ENCODE assay signal across 8 cellular contexts in genomic region chr17:5419356-5419958, GRCh38. TPM values are rescaled to one million over a fixed set of nuclear protein-coding genes. Genes with fewer than 3 reads are reported as not detected.
DNase-seq lines count a peak whose midpoint lies in the region; ATAC-seq, FAIRE-seq and TF ChIP-seq lines count a peak whose summit lies in the region.

NUP88 (minus strand) TSS chr17:5419662; CDS start chr17:5419650, 12 bp downstream.

- H2BK120ac ChIP-seq in H1 (replicated peaks; ENCODE audit: low read depth, low read length) = peak within 1 kb of the TSS; percentile 58
- peak within 1 kb of the TSS; percentile 45 for H2BK120ac ChIP-seq in mesenchymal stem cell (ENCODE audit: low read depth, low read length)

- H3K4me3 ChIP-seq in H1 (ENCODE audit: extremely low read depth in 1 of 4, insufficient read depth in 2 of 4, low read depth in 3 of 4, low read length in 4 of 4) = peak within 1 kb of the TSS; percentile 67 to 99 (median 97)
- peak within 1 kb of the TSS; percentile 86 to 92 for H3K4me3 ChIP-seq in mesenchymal stem cell (ENCODE audit: insufficient read depth in 1 of 2, low read depth in 1 of 2, low read length in 2 of 2)

- peak within 1 kb of the TSS; percentile 83 for H3K56ac ChIP-seq in H1 (replicated peaks; ENCODE audit: insufficient read length, low read depth, low read length)

- H3K9me3 ChIP-seq in H1 (ENCODE audit: insufficient read depth in 2 of 2, low read depth in 1 of 2, low read length in 1 of 2) (no peaks in the 10 kb centered on the region), mesenchymal stem cell (ENCODE audit: control insufficient read depth, low read length) (no peaks in the 10 kb centered on the region)

- H2BK12ac ChIP-seq in H1 (ENCODE audit: low read depth, low read length) (peak within 1 kb of the TSS; percentile 98), mesenchymal stem cell (ENCODE audit: low read length in 2 of 2) (peak within 1 kb of the TSS in 1 of 2 experiments; percentile 10)

- FAIRE-seq in HTR-8/SVneo (lab: Jason Lieb, UNC) (peak; percentile 96), H1 (lab: Jason Lieb, UNC) (peak; percentile 70)

- TF ChIP-seq CTCF in H1 (IDR thresholded peaks at IDR 0.05; ENCODE audit: control extremely low read depth in 1 of 3, insufficient read depth in 1 of 3, low read depth in 1 of 3, low read length in 3 of 3) = no peak

- no peak within 1 kb of the TSS for H2BK20ac ChIP-seq in H1 (ENCODE audit: low read length)

- H3K4me2 ChIP-seq in H1 (ENCODE audit: insufficient read depth in 1 of 2, low read depth in 2 of 2, low read length in 2 of 2) (peak within 1 kb of the TSS; percentile 55 to 94), mesenchymal stem cell (ENCODE audit: low read length, poor library complexity, severe bottlenecking) (peak within 1 kb of the TSS; percentile 94)

- peak within 1 kb of the TSS; percentile 96 for H2BK5ac ChIP-seq in H1 (ENCODE audit: low read depth, low read length)
- peak within 1 kb of the TSS; percentile 76 for H2BK5ac ChIP-seq in mesenchymal stem cell (ENCODE audit: low read depth, low read length, poor library complexity, severe bottlenecking)

- H3K27ac ChIP-seq in H1 (ENCODE audit: low read depth, low read length) (peak within 1 kb of the TSS; percentile 95), mesenchymal stem cell (ENCODE audit: low read length, poor library complexity, severe bottlenecking) (peak within 1 kb of the TSS; percentile 83)

- H2AK5ac ChIP-seq in H1 (ENCODE audit: low read depth, low read length) (no peak within 1 kb of the TSS; the same call in 1 of the 2 replicates), mesenchymal stem cell (ENCODE audit: low read length, severe bottlenecking) (no peak within 1 kb of the TSS)

- peak; percentile 77 for ATAC-seq in GM21367 (IDR thresholded peaks at IDR 0.05; ENCODE audit: unreplicated experiment)

- peak within 1 kb of the TSS; percentile 84 for H4K5ac ChIP-seq in H1 (ENCODE audit: insufficient read length, low read depth, low read length)

- CTCF ChIA-PET in H1 (lab: Charles Lee; ENCODE audit: partially characterized antibody) = interaction anchor here (1.8 kb wide), 1 partner anchor 12 kb away, joined by 7 read pairs; no protein-coding TSS in a partner anchor

- H2BK15ac ChIP-seq in H1 (ENCODE audit: low read length) (no peak within 1 kb of the TSS; the same call in 1 of the 2 replicates), mesenchymal stem cell (ENCODE audit: low read depth, poor library complexity, severe bottlenecking) (peak within 1 kb of the TSS; percentile 75)

- H3K4ac ChIP-seq in H1 (replicated peaks; ENCODE audit: insufficient read length, low read depth, low read length) (peak within 1 kb of the TSS; percentile 27), mesenchymal stem cell (ENCODE audit: low read depth in 1 of 2, low read length in 2 of 2) (peak within 1 kb of the TSS; percentile 36 to 75)

- peaks cover 4% of the 10 kb centered on the region in 2 experiments for H4K20me1 ChIP-seq in H1 (replicated peaks in 1 of 2; ENCODE audit: control insufficient read depth in 1 of 2, insufficient read depth in 2 of 2, low read length in 2 of 2)

- TF ChIP-seq POLR2A in H1 (IDR thresholded peaks at IDR 0.05; ENCODE audit: control extremely low read depth in 1 of 2, low read depth in 2 of 2, low read length in 2 of 2) = peak; percentile 67 to 94

- TF ChIP-seq RAD21 in H1 (IDR thresholded peaks at IDR 0.05 in 1 of 2, conservative IDR thresholded peaks at IDR 0.05 in 1 of 2; ENCODE audit: low read depth in 2 of 2, low read length in 2 of 2) = no peak

- H3K23me2 ChIP-seq in H1 (ENCODE audit: low read depth, low read length) = peaks cover 5% of the 10 kb centered on the region

- peak; percentile 95 for DNase-seq in COLO829 (ENCODE audit: low spot score)
- peak; percentile 99 for DNase-seq in HTR-8/SVneo (ENCODE audit: insufficient read length, low spot score)
- DNase-seq in NOMO-1 treated with dmso at 0.1 percent for 144 hours (lab: John Stamatoyannopoulos, UW; ENCODE audit: unreplicated experiment) = peak; percentile 98
- DNase-seq in activated CD8-positive, alpha-beta memory T cell treated with anti-CD3 and anti-CD28 coated beads for 48 hours (ENCODE audit: low read depth in 2 of 3, low spot score in 2 of 3) = peak; percentile 66 to 93 (median 89)
- peak; percentile 91 to 93 for DNase-seq in H1 (ENCODE audit: low read depth in 1 of 2, low spot score in 2 of 2)
- DNase-seq in mesenchymal stem cell = peak; percentile 99
- DNase-seq in stimulated activated CD8-positive, alpha-beta memory T cell treated with anti-CD3 and anti-CD28 coated beads, Interleukin-12 subunit alpha, Interleukin-12 subunit beta, amount 100 ng/mL, for 4 hours (ENCODE audit: low read depth) = peak; percentile 92

- H3K14ac ChIP-seq in H1 (ENCODE audit: insufficient read length) (no peak within 1 kb of the TSS), mesenchymal stem cell (ENCODE audit: low read length in 2 of 2) (peak within 1 kb of the TSS in 1 of 2 experiments; percentile 57)

- TF ChIP-seq EP300 in H1 (IDR thresholded peaks at IDR 0.05; ENCODE audit: borderline replicate concordance in 1 of 2, low read depth in 2 of 2, low read length in 2 of 2) = no peak

- H3K27me3 ChIP-seq in H1 (replicated peaks in 1 of 4; ENCODE audit: control insufficient read depth in 3 of 4, extremely low read depth in 1 of 4, insufficient read depth in 3 of 4, low read length in 3 of 4) (no peaks in the 10 kb centered on the region), mesenchymal stem cell (ENCODE audit: control insufficient read depth in 1 of 2, insufficient read depth in 1 of 2, low read length in 2 of 2) (no peaks in the 10 kb centered on the region)

- H3K18ac ChIP-seq in H1 (ENCODE audit: extremely low read depth, low read length) = peak within 1 kb of the TSS; percentile 97; the same call in 1 of the 2 replicates
- peak within 1 kb of the TSS; percentile 58 to 86 for H3K18ac ChIP-seq in mesenchymal stem cell (ENCODE audit: low read depth in 1 of 2, low read length in 2 of 2)

- H4K8ac ChIP-seq in H1 (ENCODE audit: extremely low read depth, insufficient read depth, low read length) (peak within 1 kb of the TSS; percentile 99; the same call in 1 of the 2 replicates), mesenchymal stem cell (ENCODE audit: low read length) (peak within 1 kb of the TSS; percentile 78)

- peaks cover 17 to 59% (median 31%) of the 10 kb centered on the region in 4 experiments for H3K36me3 ChIP-seq in H1 (ENCODE audit: control insufficient read depth in 2 of 4, insufficient read depth in 4 of 4, low read length in 3 of 4)
- peaks cover 33 to 45% of the 10 kb centered on the region in 2 experiments for H3K36me3 ChIP-seq in mesenchymal stem cell (ENCODE audit: control insufficient read depth in 1 of 2, insufficient read depth in 2 of 2, low read depth in 1 of 2, low read length in 2 of 2)

- H3K4me1 ChIP-seq in H1 (replicated peaks in 1 of 4; ENCODE audit: control insufficient read depth in 3 of 4, insufficient read depth in 4 of 4, low read length in 3 of 4) = peaks cover 0 to 4% (median 2%) of the 10 kb centered on the region in 4 experiments; a peak in 3 of 7 replicates
- H3K4me1 ChIP-seq in mesenchymal stem cell (ENCODE audit: control insufficient read depth, insufficient read depth, low read depth, low read length) = peaks cover 13% of the 10 kb centered on the region

- peaks cover 9% of the 10 kb centered on the region; the same call in 1 of the 2 replicates for H3K79me1 ChIP-seq in H1 (ENCODE audit: low read depth, low read length)
- H3K79me1 ChIP-seq in mesenchymal stem cell (replicated peaks; ENCODE audit: low read length, poor library complexity, severe bottlenecking) = peaks cover 23% of the 10 kb centered on the region

- H3K9ac ChIP-seq in H1 (replicated peaks in 1 of 4; ENCODE audit: extremely low read depth in 1 of 4, low read depth in 3 of 4, low read length in 3 of 4) = peak within 1 kb of the TSS; percentile 92 to 99 (median 98)
- H3K9ac ChIP-seq in mesenchymal stem cell (ENCODE audit: low read length) = peak within 1 kb of the TSS; percentile 97

- peaks cover 23 to 72% of the 10 kb centered on the region in 2 experiments for H3K79me2 ChIP-seq in H1 (ENCODE audit: control insufficient read depth in 1 of 2, insufficient read depth in 2 of 2, low read length in 2 of 2)

- H3K23ac ChIP-seq in H1 (ENCODE audit: insufficient read length) = no peak within 1 kb of the TSS
- H3K23ac ChIP-seq in mesenchymal stem cell (ENCODE audit: low read length in 2 of 2) = no peak within 1 kb of the TSS

- H2AFZ ChIP-seq in H1 (ENCODE audit: low read length) (peak within 1 kb of the TSS; percentile 100), mesenchymal stem cell (ENCODE audit: low read depth, low read length) (peak within 1 kb of the TSS; percentile 95)

- WGBS in H1 (ENCODE audit: extremely low coverage in 1 of 2, insufficient coverage in 1 of 2, insufficient read length in 1 of 2, insufficient replicate concordance in 2 of 2, low coverage in 1 of 2, low lambda C conversion rate in 2 of 2, missing lambda C conversion rate in 1 of 2), 2 experiments = 1% methylated on average over 48 of the region's 49 CpGs; no CpG with 5 or more reads in 1 of the 2 experiments
- WGBS in mesenchymal stem cell = under 1% methylated on average over 49 of the region's 49 CpGs

- POLR2A ChIA-PET in H1 (lab: Charles Lee; ENCODE audit: partially characterized antibody) = interaction anchor here (0.7 to 11.3 kb wide), 21 partner anchors 8 to 84 kb away, joined by 3 to 225 read pairs (median 5); partner anchors contain the start of genes C1QBP, DERL2, DHX33 and MIS12

- H4K91ac ChIP-seq in H1 (replicated peaks; ENCODE audit: insufficient read length, low read length) = peak within 1 kb of the TSS; percentile 96
- H4K91ac ChIP-seq in mesenchymal stem cell (ENCODE audit: low read length) = peak within 1 kb of the TSS; percentile 37

TF ChIP-seq in H1, 55 proteins besides CTCF, POLR2A, EP300 and RAD21 (continues in another document):
- TF ChIP-seq SRF (IDR thresholded peaks at IDR 0.05; ENCODE audit: low read depth, low read length) = no peak
- no peak for TF ChIP-seq KDM4A (IDR thresholded peaks at IDR 0.05; ENCODE audit: low read depth, low read length, severe bottlenecking)

RNA-seq across cellular contexts. Expression of gene NUP88, which starts in this region (rescaled TPM):
- total RNA-seq in H1 (2021; fragmentation: NEBNext Ultra II Directional; extraction: Animal tissue kit (Norgen Biotek cat#: 25700)) = 102 and 105 TPM in 2 replicates
- polyA plus RNA-seq in H1 (2011; rRNA removed) = 69.0 and 77.4 TPM in 2 replicates
- 102 TPM for polyA plus RNA-seq in H1 (2011; cell fraction: cytosol; rRNA removed)
- 57.2 TPM for polyA plus RNA-seq in H1 (2011; cell fraction: nucleus; rRNA removed)
- polyA plus RNA-seq in H1 (2012, experiment 1 of 2) = 97.9 to 138 TPM (median 113 TPM) in 4 replicates
- 8.1 TPM for polyA plus RNA-seq in H1 (2012, experiment 2 of 2)
- 83.9 TPM for polyA plus RNA-seq in H1 (2013, experiment 1 of 2)
- 95.2 TPM for polyA plus RNA-seq in H1 (2013, experiment 2 of 2)
- 164 and 193 TPM in 2 replicates for polyA minus RNA-seq in H1 (2011; rRNA and poly(A)+ RNA removed)
- 82.6 TPM for polyA minus RNA-seq in H1 (2011; cell fraction: cytosol; rRNA and poly(A)+ RNA removed)
- 125 TPM for polyA minus RNA-seq in H1 (2011; cell fraction: nucleus; rRNA and poly(A)+ RNA removed)
- 34.9 TPM for polyA plus RNA-seq in mesenchymal stem cell (2013, experiment 1 of 2)
- 36.1 TPM for polyA plus RNA-seq in mesenchymal stem cell (2013, experiment 2 of 2)

Comparison
In these comparisons a context has a peak if more than half of its experiments do, and no peak if none do; other contexts are left out.
1. Peak in every context shown above with its lines: DNase-seq, ATAC-seq, H3K4me3 ChIP-seq and H3K27ac ChIP-seq.